ENCODE assay signal across 2 cellular contexts in genomic region chr1:5865056-5865455, GRCh38.
TF ChIP-seq lines count a peak whose summit lies in the region.

No MANE protein-coding gene starts in this region.

TF ChIP-seq in HEK293, 187 proteins besides CTCF, POLR2A, EP300 and RAD21:
- no peak for TF ChIP-seq PRDM4 (tag by site-specific recombination; IDR thresholded peaks at IDR 0.05)
- TF ChIP-seq ZNF549 (tag by site-specific recombination; IDR thresholded peaks at IDR 0.05), result no peak
- TF ChIP-seq EGR2 (tag by site-specific recombination; IDR thresholded peaks at IDR 0.05; ENCODE audit: low read depth), result peak; percentile 76
- TF ChIP-seq ZBTB44 (tag by site-specific recombination; IDR thresholded peaks at IDR 0.05), result no peak

TF ChIP-seq in GM12878, 131 proteins besides CTCF, POLR2A, EP300 and RAD21 (continued from another document):
- TF ChIP-seq USF1 (IDR thresholded peaks at IDR 0.05; ENCODE audit: borderline replicate concordance, extremely low read length, insufficient read depth, low read depth, low read length) (no peak), PML (IDR thresholded peaks at IDR 0.05; ENCODE audit: low read length) (no peak), CUX1 (IDR thresholded peaks at IDR 0.05; ENCODE audit: insufficient replicate concordance, low read depth, low read length) (no peak)
